13 cellular contexts compared by ENCODE assay signal in the genomic region with DNA sequence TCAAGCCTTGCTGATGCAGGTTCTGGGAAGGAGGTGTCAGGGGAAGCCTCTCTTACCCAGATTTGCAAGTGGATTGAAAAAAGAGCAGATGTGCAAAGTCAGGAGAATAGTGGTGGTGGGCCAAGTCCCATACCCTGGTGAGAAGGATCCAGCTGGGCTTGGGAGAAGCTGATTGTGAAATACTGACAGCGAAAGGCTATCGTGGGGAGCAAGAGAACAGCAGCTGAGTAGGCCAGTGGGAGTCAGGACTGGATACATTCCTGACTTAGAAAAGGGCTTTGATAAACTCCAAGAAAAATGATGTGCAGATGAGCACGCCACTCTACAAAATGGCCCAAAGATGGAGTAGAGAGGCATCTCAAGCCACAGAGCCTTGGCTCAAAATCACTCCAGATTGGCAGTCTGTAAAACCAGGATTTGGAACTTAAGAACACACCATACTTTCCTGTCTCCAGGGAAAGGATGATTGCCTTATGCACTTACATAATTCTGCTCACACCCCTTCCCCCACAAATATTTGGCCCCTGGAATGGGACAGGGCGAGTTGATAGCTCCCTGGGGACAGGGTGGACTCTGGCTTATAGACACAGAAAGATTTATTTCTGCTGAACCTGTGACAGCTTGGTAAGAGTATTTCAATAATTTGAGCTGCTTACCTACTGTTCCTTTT.
"Had no signal": no experiment of that assay in that cellular context is flagged by ENCODE, and none has a peak within 500 bp of the region (broad histone marks: within the 10 kb centered on the region; RNA-seq: fewer than 3 reads in every experiment).

No MANE protein-coding gene starts in this region.

- DNase-seq: activated CD4-positive, alpha-beta memory T cell treated with anti-CD3 and anti-CD28 coated beads, Interleukin-2, amount 10 ng/mL, durations not matched to agents 7 days and 5 days; activated CD4-positive, alpha-beta T cell treated with anti-CD3 and anti-CD28 coated beads for 48 hours; activated CD4-positive, CD25-positive, alpha-beta regulatory T cell; activated CD8-positive, alpha-beta memory T cell treated with anti-CD3 and anti-CD28 coated beads, Interleukin-2, amount 10 ng/mL, durations not matched to agents 7 days and 5 days; amniotic stem cell; dorsolateral prefrontal cortex; foreskin melanocyte; head of caudate nucleus; naive thymus-derived CD8-positive, alpha-beta T cell; pancreas; stimulated activated naive B cell treated with anti-CD40 and anti-IgM and Interleukin-4, amounts not matched to agents 10 μg/mL and 1 μg/mL and 100 μg/mL, for 72 hours; thyroid gland had no signal

- H3K4me1 ChIP-seq: pancreas had no signal

- H3K4me3 ChIP-seq: cardiac muscle cell, dorsolateral prefrontal cortex, pancreas, thyroid gland had no signal

- ATAC-seq: activated CD8-positive, alpha-beta memory T cell treated with anti-CD3 and anti-CD28 coated beads, Interleukin-2, amount 10 ng/mL, durations not matched to agents 7 days and 5 days; naive thymus-derived CD8-positive, alpha-beta T cell; pancreas; stimulated activated naive B cell treated with anti-CD40 and anti-IgM and Interleukin-4, amounts not matched to agents 10 μg/mL and 1 μg/mL and 100 μg/mL, for 72 hours had no signal

- H3K27ac ChIP-seq: cardiac muscle cell, dorsolateral prefrontal cortex, pancreas, thyroid gland had no signal

- H3K9me3 ChIP-seq: pancreas, thyroid gland had no signal

- H3K27me3 ChIP-seq: cardiac muscle cell, thyroid gland had no signal

- H3K36me3 ChIP-seq: cardiac muscle cell, pancreas, thyroid gland had no signal
